Comparison of ENCODE assay signal across 8 cellular contexts in genomic region chr6:43096451-43097097, GRCh38. TPM values are rescaled to one million over a fixed set of nuclear protein-coding genes. Genes with fewer than 3 reads are reported as not detected.
A peak's percentile ranks its signal among the peaks of the same experiment; 100 is the strongest.
DNase-seq lines count a peak whose midpoint lies in the region; ATAC-seq and TF ChIP-seq lines count a peak whose summit lies in the region.

No MANE protein-coding gene starts in this region.

- ATAC-seq in CD8-positive, alpha-beta T cell = no peak
- ATAC-seq in GM21576 (IDR thresholded peaks at IDR 0.05; ENCODE audit: unreplicated experiment) (no peak), GM19397 (IDR thresholded peaks at IDR 0.05; ENCODE audit: unreplicated experiment) (no peak)

- WGBS in esophagus, 2 donors = 27 to 48% methylated on average over 8 of the region's 8 CpGs

- H3K9me3 ChIP-seq in esophagus (ENCODE audit: control insufficient read depth in 2 of 2, insufficient read depth in 1 of 2, low read depth in 1 of 2, low read length in 1 of 2) = no peaks in the 10 kb centered on the region
- no peaks in the 10 kb centered on the region; the same call in 1 of the 2 replicates for H3K9me3 ChIP-seq in BE2C
- no peaks in the 10 kb centered on the region for H3K9me3 ChIP-seq in CD8-positive, alpha-beta T cell (ENCODE audit: low read length)

- H3K9me3 Mint-ChIP-seq in osteocyte (ENCODE audit: unreplicated experiment) = no peaks in the 10 kb centered on the region
- H3K9me3 Mint-ChIP-seq in CD8-positive, alpha-beta T cell = no peaks in the 10 kb centered on the region

- no peaks in the 10 kb centered on the region for H3K36me3 ChIP-seq in esophagus (ENCODE audit: control insufficient read depth in 2 of 2, insufficient read depth in 2 of 2, low read length in 1 of 2)
- H3K36me3 ChIP-seq in BE2C = no peaks in the 10 kb centered on the region
- H3K36me3 ChIP-seq in CD8-positive, alpha-beta T cell (ENCODE audit: insufficient read depth, low read length) = no peaks in the 10 kb centered on the region

- H3K27me3 ChIP-seq in esophagus (ENCODE audit: control insufficient read depth in 1 of 2, insufficient read depth in 2 of 2, low read length in 2 of 2) = no peaks in the 10 kb centered on the region
- H3K27me3 ChIP-seq in BE2C = no peaks in the 10 kb centered on the region
- no peaks in the 10 kb centered on the region for H3K27me3 ChIP-seq in CD8-positive, alpha-beta T cell (ENCODE audit: insufficient read depth, low read length)

- peaks cover 55% of the 10 kb centered on the region for H3K4me1 Mint-ChIP-seq in osteocyte (ENCODE audit: unreplicated experiment)
- H3K4me1 Mint-ChIP-seq in CD8-positive, alpha-beta T cell (ENCODE audit: low read depth) = peaks cover 11% of the 10 kb centered on the region

- H3K4me1 ChIP-seq in esophagus (ENCODE audit: control insufficient read depth in 2 of 2, insufficient read depth in 2 of 2, low read length in 1 of 2) (peaks cover 0 to 2% of the 10 kb centered on the region in 2 donors), BE2C (peaks cover 16% of the 10 kb centered on the region)
- H3K4me1 ChIP-seq in CD8-positive, alpha-beta T cell (ENCODE audit: insufficient read depth, low read length) = no peaks in the 10 kb centered on the region

- peak overlapping the region in 1 of 2 donors; percentile 13 for H3K4me3 ChIP-seq in esophagus (ENCODE audit: low read depth in 1 of 2, low read length in 2 of 2)
- no peak overlapping the region for H3K4me3 ChIP-seq in BE2C (ENCODE audit: low read depth, low read length)
- H3K4me3 ChIP-seq in CD8-positive, alpha-beta T cell (ENCODE audit: low read depth, low read length) = no peak overlapping the region

- H3K4me3 Mint-ChIP-seq in osteocyte (ENCODE audit: unreplicated experiment) = no peak overlapping the region
- no peak overlapping the region for H3K4me3 Mint-ChIP-seq in CD8-positive, alpha-beta T cell

- H3K27ac ChIP-seq in esophagus (ENCODE audit: low read depth in 2 of 2, low read length in 1 of 2) = peak overlapping the region; percentile 80 to 84
- H3K27ac ChIP-seq in CD8-positive, alpha-beta T cell (ENCODE audit: low read depth, low read length) = no peak overlapping the region

- DNase-seq in DMS79 (lab: John Stamatoyannopoulos, UW) = peak; percentile 36
- peak; percentile 90 for DNase-seq in NCI-H526 (lab: John Stamatoyannopoulos, UW)
- DNase-seq in osteocyte (ENCODE audit: extremely low spot score, unreplicated experiment) = no peak
- DNase-seq in BE2C = no peak
- DNase-seq in CD8-positive, alpha-beta T cell = no peak

- peak overlapping the region; percentile 83 for H3K27ac Mint-ChIP-seq in osteocyte (ENCODE audit: unreplicated experiment)
- no peak overlapping the region for H3K27ac Mint-ChIP-seq in CD8-positive, alpha-beta T cell

- POLR2A ChIA-PET in CD8-positive, alpha-beta T cell (lab: Charles Lee) = no interaction called here

- CTCF ChIA-PET in CD8-positive, alpha-beta T cell (lab: Charles Lee) = interaction anchor here (1.1 to 1.3 kb wide), 2 partner anchors 10 to 37 kb away, joined by 3 to 4 read pairs; partner anchors contain the start of genes KLC4 and MRPL2

- H3K36me3 Mint-ChIP-seq in osteocyte (ENCODE audit: unreplicated experiment) = no peaks in the 10 kb centered on the region
- H3K36me3 Mint-ChIP-seq in CD8-positive, alpha-beta T cell = no peaks in the 10 kb centered on the region

- no peak for TF ChIP-seq CTCF in osteocyte (IDR thresholded peaks at IDR 0.05)
- TF ChIP-seq CTCF in BE2C (IDR thresholded peaks at IDR 0.05; ENCODE audit: low read depth, low read length) = no peak
- TF ChIP-seq CTCF in CD8-positive, alpha-beta T cell (IDR thresholded peaks at IDR 0.05) = no peak

- no peaks in the 10 kb centered on the region for H3K27me3 Mint-ChIP-seq in osteocyte (ENCODE audit: unreplicated experiment)
- no peaks in the 10 kb centered on the region for H3K27me3 Mint-ChIP-seq in CD8-positive, alpha-beta T cell (ENCODE audit: low read depth)

- intact Hi-C loops in CD8-positive, alpha-beta T cell (cut with DNase I, micrococcal nuclease) = loop anchor here in 1 of 2 experiments (2.0 kb wide), 1 partner anchor 28 kb away; no protein-coding TSS in a partner anchor

RNA-seq across cellular contexts. Expression of gene PTK7, which starts 20.5 kb away (rescaled TPM):
- 10 to 100 TPM; 25.8 to 39.7 TPM for polyA plus RNA-seq in esophagus
- 183 and 189 TPM in 2 replicates for total RNA-seq in osteocyte
- polyA plus RNA-seq in BE2C (2012; ENCODE audit: insufficient read depth, insufficient read length, low read depth) = 147 TPM
- 10 to 100 TPM in 1 of 2 experiments, 1 to 10 TPM in 1; 9.9 to 11.5 TPM for total RNA-seq in CD8-positive, alpha-beta T cell

RNA-seq across cellular contexts. Expression of gene KLC4, which starts 37.1 kb away (rescaled TPM):
- polyA plus RNA-seq in esophagus = 10 to 100 TPM in 1 of 2 donors, 1 to 10 TPM in 1; 8.4 to 15.3 TPM
- total RNA-seq in osteocyte = 39.0 and 44.5 TPM in 2 replicates
- polyA plus RNA-seq in BE2C (2012; ENCODE audit: insufficient read depth, insufficient read length, low read depth) = 42.9 TPM
- total RNA-seq in CD8-positive, alpha-beta T cell = 10 to 100 TPM; 42.1 to 57.4 TPM

RNA-seq across cellular contexts. Expression of gene MRPL2, which starts 37.3 kb away (rescaled TPM):
- 10 to 100 TPM; 48.9 to 54.6 TPM for polyA plus RNA-seq in esophagus
- 50.7 and 55.2 TPM in 2 replicates for total RNA-seq in osteocyte
- polyA plus RNA-seq in BE2C (2012; ENCODE audit: insufficient read depth, insufficient read length, low read depth) = 294 TPM
- 10 to 100 TPM; 38.9 to 41.6 TPM for total RNA-seq in CD8-positive, alpha-beta T cell

RNA-seq across cellular contexts. Expression of gene CUL7, which starts 42.9 kb away (rescaled TPM):
- 1 to 10 TPM; 5.1 to 5.5 TPM for polyA plus RNA-seq in esophagus
- 59.9 and 62.3 TPM in 2 replicates for total RNA-seq in osteocyte
- polyA plus RNA-seq in BE2C (2012; ENCODE audit: insufficient read depth, insufficient read length, low read depth) = 25.9 TPM
- total RNA-seq in CD8-positive, alpha-beta T cell = 1 to 10 TPM; 5.2 to 5.4 TPM

Comparison
In these comparisons a context has a peak if more than half of its experiments do, and no peak if none do; other contexts are left out.
1. DNase-seq: peak in DMS79 (single experiment) and NCI-H526 (2 of 2); none in osteocyte (single experiment), BE2C (single experiment) and CD8-positive, alpha-beta T cell (0 of 7).
2. RNA of gene PTK7, which starts 20.5 kb away (total RNA-seq): 183 to 189 TPM in osteocyte; 9.9 to 11.5 TPM in CD8-positive, alpha-beta T cell; every median in the first group is over 10 times any median in the second.